In genomic region chr12:7189398-7190267, GRCh38 we compare ENCODE assay signal across 8 cellular contexts. TPM values are rescaled to one million over a fixed set of nuclear protein-coding genes. Genes with fewer than 3 reads are reported as not detected.
DNase-seq lines count a peak whose midpoint lies in the region; ATAC-seq and TF ChIP-seq lines count a peak whose summit lies in the region.

Gene PEX5 (plus strand): TSS chr12:7189686. CDS start chr12:7190378, 692 bp downstream.

- peak within 1 kb of the TSS; percentile 30 to 87 (median 76) for H3K4me3 ChIP-seq in heart right ventricle

- H3K36me3 Mint-ChIP-seq in type B pancreatic cell, result peaks cover 23% of the 10 kb centered on the region

- H3K27me3 ChIP-seq in heart right ventricle, result no peaks in the 10 kb centered on the region

- no peaks in the 10 kb centered on the region for H3K9me3 Mint-ChIP-seq in type B pancreatic cell

- peaks cover 6 to 27% (median 18%) of the 10 kb centered on the region in 9 donors for H3K4me1 ChIP-seq in heart right ventricle

- intact Hi-C loops in T-helper 1 cell treated with Interleukin-12 subunit alpha and Interleukin-12 subunit beta and Interleukin-4 antibody, amounts not matched to agents 30 ng/mL and 1 ng/mL, for 36 hours (cut with micrococcal nuclease), result loop anchor here (1.0 to 2.0 kb wide), 9 partner anchors 171 to 1054 kb away; partner anchors contain the start of genes CDCA3, COPS7A, EMG1 and LPCAT3
- intact Hi-C loops in heart right ventricle (cut with DNase I) (loop anchor here in 1 of 10 donors (5.0 kb wide), 1 partner anchor 47 kb away; no protein-coding TSS in a partner anchor), posterior cingulate gyrus (cut with DNase I) (loop anchor here (2.0 to 5.0 kb wide), 2 partner anchors 57 to 245 kb away; partner anchors contain the start of genes C12orf57 and CLSTN3)

- 0 to 1% methylated on average over 61 to 66 of the region's 68 CpGs for WGBS in heart right ventricle, 2 donors

- ATAC-seq in HG02852 (IDR thresholded peaks at IDR 0.05; ENCODE audit: unreplicated experiment) (peak; percentile 97), heart right ventricle (peak; percentile 95 to 99 (median 98))

- peaks cover 2% of the 10 kb centered on the region for H3K27me3 Mint-ChIP-seq in type B pancreatic cell

- TF ChIP-seq CTCF in GM13976 (IDR thresholded peaks at IDR 0.05; ENCODE audit: borderline replicate concordance, control extremely low read depth, extremely low read depth, insufficient read depth, missing control alignments), result no peak
- peak in 2 of 9 donors; percentile 30 to 31 for TF ChIP-seq CTCF in heart right ventricle (IDR thresholded peaks at IDR 0.05)
- TF ChIP-seq CTCF in type B pancreatic cell (conservative IDR thresholded peaks at IDR 0.05), result no peak

- DNase-seq in GM13976 (ENCODE audit: low spot score) (peak; percentile 95), NCI-H1436 treated with DMSO at 0.1 percent for 48 hours (lab: John Stamatoyannopoulos, UW) (peak; percentile 70), amniotic epithelial cell (ENCODE audit: low read depth) (peak; percentile 94), heart right ventricle (peak; percentile 88 to 89), posterior cingulate gyrus (peak; percentile 82 to 99 (median 88)), type B pancreatic cell (ENCODE audit: extremely low spot score, unreplicated experiment) (peak; percentile 88)

- peak within 1 kb of the TSS; percentile 71 to 96 (median 90) for H3K27ac ChIP-seq in heart right ventricle

- peak within 1 kb of the TSS; percentile 95 for H3K27ac Mint-ChIP-seq in type B pancreatic cell

- peaks cover 8% of the 10 kb centered on the region for H3K4me1 Mint-ChIP-seq in type B pancreatic cell (ENCODE audit: unreplicated experiment)

- H3K36me3 ChIP-seq in heart right ventricle, result peaks cover 0 to 31% (median 0%) of the 10 kb centered on the region in 9 donors

- H3K4me3 Mint-ChIP-seq in type B pancreatic cell, result peak within 1 kb of the TSS; percentile 96

- no peaks in the 10 kb centered on the region for H3K9me3 ChIP-seq in heart right ventricle

- in situ Hi-C loops in GM13976 (cut with MboI; ENCODE audit: low sequenced_read_pairs, unreplicated experiment), result no loop called here

RNA-seq across cellular contexts. Expression of gene PEX5, which starts in this region (rescaled TPM):
- 21.7 and 24.5 TPM in 2 replicates for total RNA-seq in T-helper 1 cell treated with Interleukin-12 subunit alpha and Interleukin-12 subunit beta and Interleukin-4 antibody, amounts not matched to agents 30 ng/mL and 1 ng/mL, for 36 hours
- total RNA-seq in heart right ventricle (10 to 100 TPM; 21.8 to 35.2 (median 29.3) TPM), type B pancreatic cell (ENCODE audit: low replicate concordance) (50.2 and 71.8 TPM in 2 replicates)
- 10 to 100 TPM in 1 of 2 donors, 1 to 10 TPM in 1; 9.7 to 25.0 TPM for polyA plus RNA-seq in heart right ventricle

Comparison
In these comparisons a context has a peak if more than half of its experiments do, and no peak if none do; other contexts are left out.
1. Peak in every context shown above with its lines: DNase-seq, ATAC-seq, H3K4me3 ChIP-seq and H3K27ac ChIP-seq.